1 cellular context compared by ENCODE assay signal in the genomic region with DNA sequence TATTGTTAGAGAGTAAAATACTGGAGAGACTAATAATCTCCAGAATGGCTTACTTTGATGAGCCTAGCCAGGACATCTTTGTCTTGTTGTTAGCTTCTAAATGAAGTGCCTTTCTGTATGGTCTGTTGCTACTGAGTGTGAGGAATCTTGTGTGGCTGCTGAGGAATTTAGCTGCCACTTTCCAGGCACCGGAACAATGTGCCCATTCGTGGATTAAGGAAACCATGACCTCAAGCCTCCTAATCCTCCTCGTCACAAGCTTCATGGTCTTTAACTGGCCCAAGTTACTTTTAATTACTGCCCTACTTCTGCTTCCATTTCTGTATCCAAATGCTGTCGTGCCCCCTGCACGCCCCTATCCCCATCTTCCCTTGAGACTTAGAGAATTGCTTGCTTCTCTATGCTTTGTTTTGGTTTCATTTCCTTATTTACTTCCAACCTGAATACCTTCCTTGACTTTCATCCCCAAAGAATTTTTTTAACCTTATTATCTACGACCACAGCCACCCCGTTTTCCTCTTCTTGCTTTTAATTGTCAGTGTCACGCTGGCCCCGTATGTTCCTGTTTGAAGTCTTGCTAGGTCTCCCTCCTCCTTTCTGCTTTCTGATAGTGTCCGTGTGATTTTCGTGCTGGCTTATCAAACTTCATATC.
A peak's percentile ranks its signal among the peaks of the same experiment; 100 is the strongest.
TF ChIP-seq lines count a peak whose summit lies in the region.

No MANE protein-coding gene starts in this region.

TF ChIP-seq in K562, 482 proteins besides CTCF, POLR2A, EP300 and RAD21 (continued from another document):
- TF ChIP-seq ZNF57 (CRISPR knock-in tag; IDR thresholded peaks at IDR 0.05) = no peak
- TF ChIP-seq FOXK2 (conservative IDR thresholded peaks at IDR 0.05 in 1 of 2, IDR thresholded peaks at IDR 0.05 in 1 of 2; ENCODE audit: low read depth in 2 of 2) = peak; percentile 16 to 56; a peak in 2 of 4 replicates
- TF ChIP-seq ASH1L (IDR thresholded peaks at IDR 0.05; ENCODE audit: borderline replicate concordance, low read depth, partially characterized antibody) = no peak
- TF ChIP-seq BRD4 (IDR thresholded peaks at IDR 0.05) = no peak
- TF ChIP-seq RBBP5 (IDR thresholded peaks at IDR 0.05; ENCODE audit: borderline replicate concordance, insufficient read depth, low read length, poor library complexity, severe bottlenecking) = peak; percentile 37
